30 cellular contexts compared by ENCODE assay signal in the genomic region with DNA sequence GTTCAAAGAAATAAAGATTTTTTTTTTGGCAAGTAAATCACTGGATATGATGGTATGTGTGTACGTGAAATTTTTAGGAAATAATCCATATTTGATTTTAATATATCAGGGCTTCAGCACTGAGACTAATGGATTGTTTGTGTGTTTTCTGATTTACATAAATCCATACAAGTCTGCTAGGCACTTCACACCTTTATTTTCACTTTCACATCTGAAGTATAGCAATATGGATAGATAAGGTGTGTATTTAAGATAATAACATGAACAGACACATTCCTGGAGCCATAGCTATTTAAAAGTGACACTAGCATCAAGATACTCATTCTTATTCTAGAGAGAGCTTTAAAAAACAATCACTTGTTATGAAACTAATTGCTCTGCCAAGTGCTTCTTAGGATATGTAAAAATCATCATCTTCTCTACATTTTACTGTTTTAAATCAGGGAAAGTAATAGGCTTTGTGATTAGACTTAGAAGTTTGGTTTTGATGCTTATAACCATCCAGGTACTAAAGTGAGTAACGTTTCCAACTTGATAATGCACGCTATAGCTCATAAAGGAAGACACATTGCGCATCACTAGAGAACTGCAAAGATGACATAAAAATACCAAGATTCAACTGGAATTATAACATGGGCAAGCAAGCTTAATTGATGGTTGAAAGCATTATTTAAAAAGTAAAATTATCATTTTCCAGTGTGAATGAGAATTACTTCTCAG.
A peak's percentile ranks its signal among the peaks of the same experiment; 100 is the strongest.
DNase-seq lines count a peak whose midpoint lies in the region; ATAC-seq and TF ChIP-seq lines count a peak whose summit lies in the region.
"Had no signal": no experiment of that assay in that cellular context is flagged by ENCODE, and none has a peak within 500 bp of the region (broad histone marks: within the 10 kb centered on the region; RNA-seq: fewer than 3 reads in every experiment).

No MANE protein-coding gene starts in this region.

- no peak for DNase-seq in activated naive CD4-positive, alpha-beta T cell treated with anti-CD3 and anti-CD28 coated beads, Interleukin-2, amount 50 U/mL, for 72 hours (ENCODE audit: low spot score in 2 of 2)
- no peak for DNase-seq in activated naive CD4-positive, alpha-beta T cell (lab: John Stamatoyannopoulos, UW)
- DNase-seq in left lung (no peak), anterior cingulate cortex (lab: John Stamatoyannopoulos, UW) (no peak), hypothalamus (lab: John Stamatoyannopoulos, UW) (no peak)
- DNase-seq: activated CD4-positive, alpha-beta memory T cell treated with anti-CD3 and anti-CD28 coated beads, Interleukin-2, amount 10 ng/mL, durations not matched to agents 7 days and 5 days; activated CD4-positive, CD25-positive, alpha-beta regulatory T cell treated with anti-CD3 and anti-CD28 coated beads, Interleukin-2, amount 50 U/mL, for 72 hours; adrenal gland; body of pancreas; CD4-positive, alpha-beta memory T cell; foreskin fibroblast; H9; IMR-90; left ventricle myocardium superior; MV-4-11; NCI-H1436; NCI-H2081; NCI-H2227 treated with DMSO at 0.1 percent for 48 hours; NCI-H526 treated with DMSO at 0.1 percent for 48 hours; posterior cingulate gyrus; Right ventricle myocardium superior; small intestine; stimulated activated naive CD8-positive, alpha-beta T cell treated with anti-CD3 and anti-CD28 coated beads, Interleukin-15, amount 100 ng/mL, for 72 hours had no signal

- H3K36me3 ChIP-seq in left lung = no peaks in the 10 kb centered on the region
- H3K36me3 ChIP-seq: adrenal gland, esophagus muscularis mucosa, right atrium auricular region, thoracic aorta had no signal

- H3K4me1 ChIP-seq in left lung = no peaks in the 10 kb centered on the region
- H3K4me1 ChIP-seq: adrenal gland, body of pancreas, esophagus muscularis mucosa, right atrium auricular region had no signal

- TF ChIP-seq CTCF in left lung (IDR thresholded peaks at IDR 0.05) = no peak

- no peak overlapping the region for H3K27ac ChIP-seq in left lung
- H3K27ac ChIP-seq: adrenal gland, body of pancreas, esophagus muscularis mucosa, right atrium auricular region, thoracic aorta had no signal

- H3K9me3 Mint-ChIP-seq in activated naive CD4-positive, alpha-beta T cell treated with anti-CD3 and anti-CD28 coated beads, Interleukin-2, amount 50 U/mL, for 72 hours = peaks cover 15 to 28% of the 10 kb centered on the region in 2 donors

- H3K4me3 ChIP-seq in left lung = no peak overlapping the region
- H3K4me3 ChIP-seq: adrenal gland, body of pancreas, esophagus muscularis mucosa, right atrium auricular region, thoracic aorta had no signal

- intact Hi-C loops in left lung (cut with DNase I) = no loop called here

- no peaks in the 10 kb centered on the region for H3K27me3 ChIP-seq in left lung
- H3K27me3 ChIP-seq: adrenal gland, body of pancreas, esophagus muscularis mucosa, right atrium auricular region had no signal

- peak; percentile 29 to 46 for ATAC-seq in activated naive CD4-positive, alpha-beta T cell treated with anti-CD3 and anti-CD28 coated beads, Interleukin-2, amount 50 U/mL, for 72 hours
- ATAC-seq in GM19324 (IDR thresholded peaks at IDR 0.05; ENCODE audit: low FRiP score, unreplicated experiment) (peak; percentile 69), HG03175 (IDR thresholded peaks at IDR 0.05; ENCODE audit: unreplicated experiment) (peak; percentile 65), left lung (no peak)
- ATAC-seq: body of pancreas; left ventricle myocardium superior; Panc1; stimulated activated naive CD8-positive, alpha-beta T cell treated with anti-CD3 and anti-CD28 coated beads, Interleukin-15, amount 100 ng/mL, for 72 hours had no signal

- H3K27ac Mint-ChIP-seq in activated naive CD4-positive, alpha-beta T cell treated with anti-CD3 and anti-CD28 coated beads, Interleukin-2, amount 50 U/mL, for 72 hours = no peak overlapping the region
- H3K27ac Mint-ChIP-seq: dendritic cell treated with granulocyte-macrophage colony-stimulating factor and Interleukin-4, amounts not matched to agents 40 ng/mL and 50 ng/mL, for 4 days; H9; stimulated activated naive CD8-positive, alpha-beta T cell treated with anti-CD3 and anti-CD28 coated beads, Interleukin-15, amount 100 ng/mL, for 72 hours had no signal

- H3K36me3 Mint-ChIP-seq in activated naive CD4-positive, alpha-beta T cell treated with anti-CD3 and anti-CD28 coated beads, Interleukin-2, amount 50 U/mL, for 72 hours = peaks cover 20 to 40% of the 10 kb centered on the region in 2 donors

- peaks cover 0 to 19% of the 10 kb centered on the region in 2 donors for H3K9me3 ChIP-seq in left lung
- H3K9me3 ChIP-seq: adrenal gland, body of pancreas had no signal
